In the genomic region with DNA sequence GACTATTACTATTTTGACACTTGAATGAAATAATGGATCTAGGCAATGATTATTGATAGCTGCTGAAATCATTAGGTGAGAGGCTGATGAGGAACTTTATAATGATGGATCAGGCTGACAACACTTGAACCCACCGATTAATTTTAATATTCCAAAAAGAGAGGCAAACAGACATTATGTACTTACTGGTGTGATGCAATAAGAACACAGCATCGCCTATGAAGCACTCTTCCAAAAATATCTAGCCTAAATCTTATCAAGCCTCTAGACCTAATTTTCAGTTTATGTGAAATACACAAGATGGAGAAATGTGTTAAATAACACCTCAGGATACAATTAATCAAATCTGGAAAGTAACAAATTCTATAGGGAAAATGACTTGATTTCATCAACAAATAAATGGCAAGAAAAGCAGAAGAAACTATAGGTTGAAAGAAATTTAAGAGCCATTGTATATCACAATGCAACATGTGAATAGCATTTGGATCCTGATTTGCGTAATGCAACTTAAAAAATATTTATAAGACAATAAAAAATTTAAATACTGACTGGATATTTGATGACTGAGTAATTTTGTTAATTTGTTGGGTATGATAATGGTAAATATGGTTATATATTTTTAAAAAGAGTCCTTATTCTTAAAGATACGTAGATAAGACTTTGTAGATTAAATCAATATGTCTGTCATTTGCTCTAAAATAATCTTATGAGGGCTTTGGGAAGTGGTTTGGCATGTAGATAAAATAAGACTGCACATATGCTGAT, we compare ENCODE assay signal across 7 cellular contexts.
"Had no signal": no experiment of that assay in that cellular context is flagged by ENCODE, and none has a peak within 500 bp of the region (broad histone marks: within the 10 kb centered on the region; RNA-seq: fewer than 3 reads in every experiment).

No MANE protein-coding gene starts in this region.

- H2AFZ ChIP-seq: GM23338 had no signal

- DNase-seq: H9, HCEC 1CT, KG1 had no signal

- H3K4me2 ChIP-seq: GM23338 had no signal

- H3K4me3 ChIP-seq: GM23338 had no signal

- FAIRE-seq: H1, H54, HTR-8/SVneo had no signal

- ATAC-seq: GM23338 had no signal
